In genomic region chr9:5193345-5193744, GRCh38 we compare ENCODE assay signal across 31 cellular contexts. TPM values are rescaled to one million over a fixed set of nuclear protein-coding genes. Genes with fewer than 3 reads are reported as not detected.
A peak's percentile ranks its signal among the peaks of the same experiment; 100 is the strongest.
DNase-seq lines count a peak whose midpoint lies in the region; ATAC-seq, FAIRE-seq and TF ChIP-seq lines count a peak whose summit lies in the region.
"Had no signal": no experiment of that assay in that cellular context is flagged by ENCODE, and none has a peak within 500 bp of the region (broad histone marks: within the 10 kb centered on the region; RNA-seq: fewer than 3 reads in every experiment).

No MANE protein-coding gene starts in this region.

- H4K5ac ChIP-seq in mesendoderm (ENCODE audit: low read length) = no peak overlapping the region

- no peak overlapping the region for H4K8ac ChIP-seq in mesendoderm (ENCODE audit: low read depth, low read length)

- intact Hi-C loops in HepG2 (cut with micrococcal nuclease; ENCODE audit: unreplicated experiment) = no loop called here
- intact Hi-C loops in right lobe of liver (cut with DNase I) = no loop called here

- no peak for TF ChIP-seq RAD21 in HepG2 (CRISPR knock-in tag; IDR thresholded peaks at IDR 0.05)

- 22% methylated on average over 2 of the region's 2 CpGs for WGBS in HepG2 (ENCODE audit: low lambda C conversion rate)
- 49% methylated on average over 2 of the region's 2 CpGs for WGBS in right lobe of liver (ENCODE audit: insufficient coverage, low coverage, low lambda C conversion rate, missing lambda C conversion rate)
- no CpG with 5 or more reads among the region's 2 CpGs for WGBS in mesendoderm (ENCODE audit: extremely low coverage, insufficient coverage, low lambda C conversion rate)

- in situ Hi-C loops in HepG2 (cut with HindIII; ENCODE audit: extremely low pct_ligation_motif_present, low pct_unique_long_range_greater_than_20kb) = no loop called here

- CTCF ChIA-PET in HepG2 (lab: Yijun Ruan, JAX; ENCODE audit: low intra/inter-chr PET ratio, low total read pairs) = no interaction called here

- no peaks in the 10 kb centered on the region for H3K79me1 ChIP-seq in mesendoderm (ENCODE audit: low read length)

- no peak overlapping the region for H3K18ac ChIP-seq in mesendoderm (ENCODE audit: low read length)

- no peak for ATAC-seq in HepG2
- ATAC-seq in right lobe of liver = no peak
- no peak for ATAC-seq in HG03460 (IDR thresholded peaks at IDR 0.05; ENCODE audit: unreplicated experiment)
- ATAC-seq: GM12878 had no signal

- no peak overlapping the region for H3K23ac ChIP-seq in mesendoderm (ENCODE audit: low read length)

- H3K79me2 ChIP-seq in HepG2 (ENCODE audit: insufficient read depth, low read length) (no peaks in the 10 kb centered on the region), mesendoderm (ENCODE audit: control insufficient read depth, insufficient read depth, low read length) (no peaks in the 10 kb centered on the region)

- H2AFZ ChIP-seq in HepG2 (ENCODE audit: low read length) = no peak overlapping the region

- no peak overlapping the region for H3K4ac ChIP-seq in mesendoderm (ENCODE audit: low read depth, low read length)

- DNase-seq in HepG2 (ENCODE audit: low spot score) (no peak), right lobe of liver (no peak), astrocyte of the hippocampus (ENCODE audit: low read depth, low spot score) (peak; percentile 2), mesendoderm (peak; percentile 2), H7 (no peak)
- DNase-seq: 8988T; ACHN; BE2C; C1 segment of cervical spinal cord; CD4-positive, alpha-beta memory T cell; CD4-positive, CD25-positive, alpha-beta regulatory T cell; CD8-positive, alpha-beta memory T cell; COR-L47; DMS 273 treated with DMSO at 0.1 percent for 48 hours; DMS153; DMS53; DMS79; DND-41; EL; GDM1 had no signal

- no peaks in the 10 kb centered on the region for H4K20me1 ChIP-seq in HepG2 (ENCODE audit: insufficient read depth, low read length)
- H4K20me1 ChIP-seq: BLaER1 had no signal

- no peak overlapping the region for H2AK5ac ChIP-seq in mesendoderm (ENCODE audit: low read length)

- H3K4me1 ChIP-seq in HepG2 (ENCODE audit: insufficient read depth, low read length) (no peaks in the 10 kb centered on the region), right lobe of liver (no peaks in the 10 kb centered on the region), mesendoderm (ENCODE audit: control insufficient read depth, low read depth, low read length) (no peaks in the 10 kb centered on the region)
- H3K4me1 ChIP-seq: BE2C, BLaER1 had no signal

- H3K36me3 ChIP-seq in HepG2 (replicated peaks in 1 of 2; ENCODE audit: control insufficient read depth in 1 of 2, insufficient read depth in 2 of 2, low read length in 2 of 2) (no peaks in the 10 kb centered on the region), right lobe of liver (no peaks in the 10 kb centered on the region), mesendoderm (ENCODE audit: control insufficient read depth, insufficient read depth, low read length) (no peaks in the 10 kb centered on the region), H7 (replicated peaks; ENCODE audit: control insufficient read depth, insufficient read depth, low read length) (no peaks in the 10 kb centered on the region)
- H3K36me3 ChIP-seq: BE2C, BLaER1 had no signal

- H3K4me2 ChIP-seq in HepG2 (ENCODE audit: low read depth, low read length) (no peak overlapping the region), mesendoderm (ENCODE audit: low read length) (no peak overlapping the region)
- H3K4me2 ChIP-seq: BLaER1 had no signal

- peaks cover 0 to 8% of the 10 kb centered on the region in 2 experiments; a peak in 1 of 5 replicates for H3K27me3 ChIP-seq in HepG2 (ENCODE audit: control insufficient read depth in 1 of 2, insufficient read depth in 2 of 2, low read length in 2 of 2)
- H3K27me3 ChIP-seq in right lobe of liver = no peaks in the 10 kb centered on the region
- no peaks in the 10 kb centered on the region for H3K27me3 ChIP-seq in mesendoderm (ENCODE audit: insufficient read depth, low read length, poor library complexity)
- H3K27me3 ChIP-seq in H7 (ENCODE audit: control insufficient read depth, insufficient read depth, low read length) = no peaks in the 10 kb centered on the region
- H3K27me3 ChIP-seq: BE2C, BLaER1 had no signal

- no peak overlapping the region for H2BK5ac ChIP-seq in mesendoderm (ENCODE audit: low read length)

- no peak overlapping the region for H3K27ac ChIP-seq in HepG2 (ENCODE audit: extremely low read length, insufficient read depth, low read length)
- no peak overlapping the region for H3K27ac ChIP-seq in right lobe of liver
- no peak overlapping the region for H3K27ac ChIP-seq in mesendoderm (ENCODE audit: low read depth, low read length)
- H3K27ac ChIP-seq: BLaER1 had no signal

- no peak for FAIRE-seq in HepG2 (lab: Jason Lieb, UNC)
- FAIRE-seq: A204.1, GM12878, GM12892, GM18507 had no signal

- H2BK120ac ChIP-seq in mesendoderm (ENCODE audit: low read depth, low read length) = no peak overlapping the region

- H3K9ac ChIP-seq in HepG2 (ENCODE audit: insufficient read depth, low read depth, low read length) (no peak overlapping the region), mesendoderm (ENCODE audit: low read length) (no peak overlapping the region)
- H3K9ac ChIP-seq: BLaER1 had no signal

- no peak overlapping the region for H3K4me3 ChIP-seq in HepG2 (replicated peaks in 1 of 3; ENCODE audit: insufficient read depth in 1 of 3, low read depth in 2 of 3, low read length in 3 of 3)
- no peak overlapping the region for H3K4me3 ChIP-seq in right lobe of liver
- H3K4me3 ChIP-seq in mesendoderm (ENCODE audit: low read length) = no peak overlapping the region
- H3K4me3 ChIP-seq in H7 (ENCODE audit: insufficient read depth, low read depth, low read length) = no peak overlapping the region
- H3K4me3 ChIP-seq: BLaER1, GM12878 had no signal

- POLR2A ChIA-PET in HepG2 (lab: Yijun Ruan, JAX) = no interaction called here

- BruUV-seq in HepG2 (replicated peaks; lab: Mats Ljungman, UMichigan) = no TSS peak

- no peak for TF ChIP-seq EP300 in HepG2 (IDR thresholded peaks at IDR 0.05; ENCODE audit: low read depth in 2 of 2, low read length in 2 of 2)
- TF ChIP-seq EP300 in HepG2 (CRISPR knock-in tag; IDR thresholded peaks at IDR 0.05; ENCODE audit: borderline replicate concordance) = no peak

- TF ChIP-seq POLR2A in HepG2 (IDR thresholded peaks at IDR 0.05; ENCODE audit: insufficient read depth in 1 of 2, low read depth in 2 of 2, low read length in 2 of 2) = no peak
- TF ChIP-seq POLR2A in right lobe of liver (IDR thresholded peaks at IDR 0.05) = no peak

- H3K9me3 ChIP-seq in HepG2 (ENCODE audit: low read length) = no peaks in the 10 kb centered on the region
- H3K9me3 ChIP-seq in right lobe of liver = no peaks in the 10 kb centered on the region
- H3K9me3 ChIP-seq: BE2C, BLaER1 had no signal

- no peak overlapping the region for H3K56ac ChIP-seq in mesendoderm (ENCODE audit: low read length)

- TF ChIP-seq CTCF in HepG2 (CRISPR knock-in tag; IDR thresholded peaks at IDR 0.05) (no peak), right lobe of liver (IDR thresholded peaks at IDR 0.05) (no peak)

- H2BK15ac ChIP-seq in mesendoderm (replicated peaks; ENCODE audit: low read depth) = no peak overlapping the region

RNA-seq across cellular contexts. Expression of gene INSL6, which starts 7.9 kb away (rescaled TPM):
- total RNA-seq in HepG2 (2016; rRNA removed; fragmentation: Illumina TruSeq; extraction: Trizol) (not detected in 2 replicates), right lobe of liver (not detected)
- total RNA-seq in HepG2 (2016; cell fraction: cytosol; rRNA removed; fragmentation: Illumina TruSeq; extraction: Trizol; ENCODE audit: low read depth) = not detected in 2 replicates
- not detected in 2 replicates for total RNA-seq in HepG2 (2016; cell fraction: insoluble cytoplasmic fraction; rRNA removed; fragmentation: Illumina TruSeq; extraction: Trizol)
- not detected in 2 replicates for total RNA-seq in HepG2 (2016; cell fraction: membrane; rRNA removed; fragmentation: Illumina TruSeq; extraction: Trizol)
- not detected in 2 replicates for total RNA-seq in HepG2 (2016; cell fraction: nucleus; rRNA removed; fragmentation: Illumina TruSeq; extraction: Trizol)
- polyA plus RNA-seq in HepG2 (2011; rRNA removed) = not detected in 2 replicates
- not detected in 2 replicates for polyA plus RNA-seq in HepG2 (2011; cell fraction: cytosol; rRNA removed)
- polyA plus RNA-seq in HepG2 (2011; cell fraction: nucleus; rRNA removed) = not detected in 2 replicates
- not detected in 2 replicates for polyA plus RNA-seq in HepG2 (2012)
- polyA plus RNA-seq in HepG2 (2016; cell fraction: cytosol; fragmentation: Illumina TruSeq; extraction: Trizol; ENCODE audit: low read depth) = not detected in 2 replicates
- not detected in 2 replicates for polyA plus RNA-seq in HepG2 (2016; cell fraction: insoluble cytoplasmic fraction; fragmentation: Illumina TruSeq; extraction: Trizol; ENCODE audit: low read depth)
- not detected in 2 replicates for polyA plus RNA-seq in HepG2 (2016; cell fraction: membrane; fragmentation: Illumina TruSeq; extraction: Trizol; ENCODE audit: low read depth)
- not detected in 2 replicates for polyA plus RNA-seq in HepG2 (2016; cell fraction: nucleus; fragmentation: Illumina TruSeq; extraction: Trizol; ENCODE audit: insufficient read depth, low read depth)
- not detected in 2 replicates for polyA minus RNA-seq in HepG2 (2011; rRNA and poly(A)+ RNA removed; ENCODE audit: low replicate concordance)
- polyA minus RNA-seq in HepG2 (2011; cell fraction: cytosol; rRNA and poly(A)+ RNA removed) = not detected in 2 replicates
- not detected in 2 replicates for polyA minus RNA-seq in HepG2 (2011; cell fraction: nucleus; rRNA and poly(A)+ RNA removed)
- polyA plus RNA-seq in mesendoderm (2013, experiment 1 of 2) = not detected
- polyA plus RNA-seq in mesendoderm (2013, experiment 2 of 2) = not detected
- total RNA-seq in H7 (2014; rRNA removed; shearing (Covaris generic)) = not detected in 2 replicates
- total RNA-seq: A673; CD4-positive, alpha-beta memory T cell; CD4-positive, CD25-positive, alpha-beta regulatory T cell; CD8-positive, alpha-beta memory T cell; Daoy; G401; GM12878 had no signal
- polyA plus RNA-seq: AG04450; CD14-positive monocyte; CD4-positive, alpha-beta memory T cell; CD4-positive, CD25-positive, alpha-beta regulatory T cell; CD8-positive, alpha-beta memory T cell had no signal

RNA-seq across cellular contexts. Expression of gene INSL4, which starts 37.9 kb away (rescaled TPM):
- not detected in 2 replicates for total RNA-seq in HepG2 (2016; rRNA removed; fragmentation: Illumina TruSeq; extraction: Trizol)
- not detected in 2 replicates for total RNA-seq in HepG2 (2016; cell fraction: cytosol; rRNA removed; fragmentation: Illumina TruSeq; extraction: Trizol; ENCODE audit: low read depth)
- total RNA-seq in HepG2 (2016; cell fraction: insoluble cytoplasmic fraction; rRNA removed; fragmentation: Illumina TruSeq; extraction: Trizol) = not detected in 2 replicates
- total RNA-seq in HepG2 (2016; cell fraction: membrane; rRNA removed; fragmentation: Illumina TruSeq; extraction: Trizol) = not detected in 2 replicates
- not detected in 2 replicates for total RNA-seq in HepG2 (2016; cell fraction: nucleus; rRNA removed; fragmentation: Illumina TruSeq; extraction: Trizol)
- polyA plus RNA-seq in HepG2 (2011; rRNA removed) = not detected in 2 replicates
- polyA plus RNA-seq in HepG2 (2011; cell fraction: cytosol; rRNA removed) = not detected in 2 replicates
- polyA plus RNA-seq in HepG2 (2011; cell fraction: nucleus; rRNA removed) = not detected in 2 replicates
- polyA plus RNA-seq in HepG2 (2012) = not detected in 2 replicates
- not detected in 2 replicates for polyA plus RNA-seq in HepG2 (2016; cell fraction: cytosol; fragmentation: Illumina TruSeq; extraction: Trizol; ENCODE audit: low read depth)
- not detected in 2 replicates for polyA plus RNA-seq in HepG2 (2016; cell fraction: insoluble cytoplasmic fraction; fragmentation: Illumina TruSeq; extraction: Trizol; ENCODE audit: low read depth)
- polyA plus RNA-seq in HepG2 (2016; cell fraction: membrane; fragmentation: Illumina TruSeq; extraction: Trizol; ENCODE audit: low read depth) = not detected in 2 replicates
- polyA plus RNA-seq in HepG2 (2016; cell fraction: nucleus; fragmentation: Illumina TruSeq; extraction: Trizol; ENCODE audit: insufficient read depth, low read depth) = not detected in 2 replicates
- 0.84 TPM in 1 of 2 replicates, not detected in the other for polyA minus RNA-seq in HepG2 (2011; rRNA and poly(A)+ RNA removed; ENCODE audit: low replicate concordance)
- not detected in 2 replicates for polyA minus RNA-seq in HepG2 (2011; cell fraction: cytosol; rRNA and poly(A)+ RNA removed)
- polyA minus RNA-seq in HepG2 (2011; cell fraction: nucleus; rRNA and poly(A)+ RNA removed) = not detected in 2 replicates
- not detected for total RNA-seq in right lobe of liver
- not detected for polyA plus RNA-seq in mesendoderm (2013, experiment 1 of 2)
- polyA plus RNA-seq in mesendoderm (2013, experiment 2 of 2) = not detected
- not detected in 2 replicates for total RNA-seq in H7 (2014; rRNA removed; shearing (Covaris generic))
- total RNA-seq: A673; CD4-positive, alpha-beta memory T cell; CD4-positive, CD25-positive, alpha-beta regulatory T cell; CD8-positive, alpha-beta memory T cell; Daoy; G401; GM12878 had no signal
- polyA plus RNA-seq: CD14-positive monocyte; CD4-positive, alpha-beta memory T cell; CD4-positive, CD25-positive, alpha-beta regulatory T cell; CD8-positive, alpha-beta memory T cell had no signal

Comparison
In these comparisons a context has a peak if more than half of its experiments do, and no peak if none do; other contexts are left out.
1. DNase-seq: peak in astrocyte of the hippocampus (single experiment) and mesendoderm (single experiment); none in HepG2 (single experiment), right lobe of liver (0 of 3) and H7 (single experiment).